In the genomic region with DNA sequence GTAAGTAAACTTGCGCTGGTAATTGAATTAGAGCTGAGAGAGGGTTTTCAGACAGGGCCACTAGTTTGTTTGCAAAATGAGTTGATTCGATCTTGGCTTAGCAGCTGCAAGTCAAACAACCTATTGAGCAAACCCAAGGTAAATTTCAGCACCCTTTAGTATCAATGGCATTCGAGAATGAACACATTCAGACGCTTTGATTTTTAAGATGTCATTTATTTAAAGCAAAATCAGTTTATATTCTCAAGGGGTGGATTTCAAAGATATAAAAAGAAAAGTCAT, we compare ENCODE assay signal across 19 cellular contexts.
"Had no signal": no experiment of that assay in that cellular context is flagged by ENCODE, and none has a peak within 500 bp of the region (broad histone marks: within the 10 kb centered on the region; RNA-seq: fewer than 3 reads in every experiment).

No MANE protein-coding gene starts in this region.

- DNase-seq: activated CD4-positive, alpha-beta T cell treated with anti-CD3 and anti-CD28 coated beads for 36 hours; activated CD8-positive, alpha-beta memory T cell treated with anti-CD3 and anti-CD28 coated beads, Interleukin-2, amount 50 U/mL, for 4 hours; activated CD8-positive, alpha-beta T cell treated with anti-CD3 and anti-CD28 coated beads for 36 hours; activated gamma-delta T cell; activated T-cell treated with anti-CD3 and anti-CD28 coated beads, Interleukin-2, amount 50 U/mL, for 72 hours; islet precursor cell; left ventricle myocardium inferior; nucleus accumbens; posterior cingulate gyrus; stimulated activated CD4-positive, alpha-beta T cell treated with anti-CD3 and anti-CD28 coated beads, Interleukin-15, amount 100 ng/mL, for 24 hours; stimulated activated CD4-positive, alpha-beta T cell treated with anti-CD3 and anti-CD28 coated beads, Interleukin-4, amount 100 ng/mL, for 24 hours; stimulated activated naive CD8-positive, alpha-beta T cell treated with anti-CD3 and anti-CD28 coated beads, Interleukin-15, Interleukin-2, amounts not matched to agents 100 U/mL and 50 U/mL, for 24 hours; upper lobe of left lung had no signal

- H3K27ac ChIP-seq: hepatocyte, VCaP had no signal

- H3K36me3 ChIP-seq: left ventricle myocardium inferior, upper lobe of left lung had no signal

- H3K4me3 Mint-ChIP-seq: activated CD4-positive, alpha-beta T cell treated with anti-CD3 and anti-CD28 coated beads for 36 hours; activated CD8-positive, alpha-beta T cell treated with anti-CD3 and anti-CD28 coated beads for 36 hours; nephron had no signal

- H3K4me3 ChIP-seq: hepatocyte, left ventricle myocardium inferior, skin epidermis, upper lobe of left lung had no signal

- ATAC-seq: activated CD4-positive, alpha-beta T cell treated with anti-CD3 and anti-CD28 coated beads for 36 hours; activated CD8-positive, alpha-beta T cell treated with anti-CD3 and anti-CD28 coated beads for 36 hours; activated naive CD4-positive, alpha-beta T cell treated with anti-CD3 and anti-CD28 coated beads, Interleukin-2, amount 50 U/mL, for 72 hours; activated T-cell treated with anti-CD3 and anti-CD28 coated beads, Interleukin-2, amount 50 U/mL, for 72 hours; esophagus mucosa; stimulated activated naive CD8-positive, alpha-beta T cell treated with anti-CD3 and anti-CD28 coated beads, Interleukin-15, Interleukin-2, amounts not matched to agents 100 U/mL and 50 U/mL, for 24 hours had no signal

- H3K9me3 ChIP-seq: left ventricle myocardium inferior, upper lobe of left lung had no signal

- H3K27ac Mint-ChIP-seq: activated CD4-positive, alpha-beta T cell treated with anti-CD3 and anti-CD28 coated beads for 36 hours; activated CD8-positive, alpha-beta T cell treated with anti-CD3 and anti-CD28 coated beads for 36 hours; activated naive CD4-positive, alpha-beta T cell treated with anti-CD3 and anti-CD28 coated beads, Interleukin-2, amount 50 U/mL, for 72 hours; activated T-cell treated with anti-CD3 and anti-CD28 coated beads, Interleukin-2, amount 50 U/mL, for 72 hours had no signal

- H3K9me3 Mint-ChIP-seq: activated CD8-positive, alpha-beta T cell treated with anti-CD3 and anti-CD28 coated beads for 36 hours; activated naive CD4-positive, alpha-beta T cell treated with anti-CD3 and anti-CD28 coated beads, Interleukin-2, amount 50 U/mL, for 72 hours; activated T-cell treated with anti-CD3 and anti-CD28 coated beads, Interleukin-2, amount 50 U/mL, for 72 hours; nephron had no signal
